ENCODE assay signal across 13 cellular contexts in genomic region chr5:122877518-122877917, GRCh38. TPM values are rescaled to one million over a fixed set of nuclear protein-coding genes. Genes with fewer than 3 reads are reported as not detected.
DNase-seq lines count a peak whose midpoint lies in the region; ATAC-seq lines count a peak whose summit lies in the region.
"Had no signal": no experiment of that assay in that cellular context is flagged by ENCODE, and none has a peak within 500 bp of the region (broad histone marks: within the 10 kb centered on the region; RNA-seq: fewer than 3 reads in every experiment).

No MANE protein-coding gene starts in this region.

- DNase-seq in SIG-M5 treated with dmso at 0.1 percent for 504 hours (lab: John Stamatoyannopoulos, UW; ENCODE audit: unreplicated experiment), result peak; percentile 75
- no peak for DNase-seq in activated CD4-positive, alpha-beta T cell treated with anti-CD3 and anti-CD28 coated beads, Interleukin-2, amount 50 U/mL, for 48 hours
- DNase-seq in HT-29 (ENCODE audit: low spot score), result no peak
- DNase-seq in NCI-H526 treated with DMSO at 0.1 percent for 48 hours (lab: John Stamatoyannopoulos, UW), result no peak
- DNase-seq: activated T-cell treated with anti-CD3 and anti-CD28 coated beads for 4 hours; foreskin fibroblast; naive thymus-derived CD8-positive, alpha-beta T cell; NCI-H2107; upper lobe of left lung had no signal

- peak; percentile 47 for ATAC-seq in GM18498 (IDR thresholded peaks at IDR 0.05; ENCODE audit: unreplicated experiment)
- ATAC-seq in GM21423 (IDR thresholded peaks at IDR 0.05; ENCODE audit: unreplicated experiment), result peak; percentile 59
- ATAC-seq in HG03139 (IDR thresholded peaks at IDR 0.05; ENCODE audit: unreplicated experiment), result peak; percentile 45
- ATAC-seq in HG03460 (IDR thresholded peaks at IDR 0.05; ENCODE audit: unreplicated experiment), result no peak
- ATAC-seq: naive thymus-derived CD8-positive, alpha-beta T cell had no signal

RNA-seq across cellular contexts. Expression of gene SNX24, which starts 32.1 kb away (rescaled TPM):
- 0.99 and 1.3 TPM in 2 replicates for total RNA-seq in HT-29 (2014; rRNA removed; shearing (Covaris generic))
